22 cellular contexts compared by ENCODE assay signal in the genomic region with DNA sequence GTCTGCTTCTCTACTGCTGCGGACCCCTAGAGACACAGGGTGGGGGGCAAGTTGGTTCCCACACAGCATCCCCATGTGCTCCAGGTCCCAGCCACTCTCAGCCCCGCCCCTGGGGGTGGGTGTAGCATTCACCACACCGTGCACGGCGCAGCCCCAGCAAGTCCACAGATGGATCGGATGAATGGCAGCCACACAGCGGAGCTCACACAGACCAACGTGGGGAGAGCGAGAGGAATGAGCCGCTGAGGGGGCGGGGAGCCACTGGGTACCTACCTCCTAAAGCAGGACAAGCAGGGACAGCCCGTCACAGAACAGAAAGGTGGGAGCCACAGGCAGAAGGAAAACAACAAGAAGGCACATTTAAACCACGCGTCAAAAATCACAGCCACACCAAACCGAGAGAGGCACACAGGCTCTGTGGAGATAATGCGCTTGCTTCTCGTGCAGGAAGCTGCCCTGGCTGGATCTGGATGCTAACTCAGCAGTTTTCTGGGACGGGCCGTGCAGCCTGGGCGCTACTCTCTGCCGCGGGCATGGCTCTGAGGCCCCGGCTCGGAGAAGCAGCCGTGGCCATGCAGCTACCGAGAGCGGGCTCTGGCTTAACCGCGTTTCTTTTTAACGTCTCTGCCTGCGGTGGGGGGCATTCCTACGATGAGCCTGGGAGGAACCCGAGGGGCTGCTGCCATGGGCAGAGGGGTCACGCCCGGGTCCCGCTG.
A peak's percentile ranks its signal among the peaks of the same experiment; 100 is the strongest.
DNase-seq lines count a peak whose midpoint lies in the region; ATAC-seq, FAIRE-seq and TF ChIP-seq lines count a peak whose summit lies in the region.
"Had no signal": no experiment of that assay in that cellular context is flagged by ENCODE, and none has a peak within 500 bp of the region (broad histone marks: within the 10 kb centered on the region; RNA-seq: fewer than 3 reads in every experiment).

No MANE protein-coding gene starts in this region.

- DNase-seq in activated T-cell treated with anti-CD3 and anti-CD28 coated beads, Interleukin-2, amount 50 U/mL, for 72 hours = no peak
- no peak for DNase-seq in activated T-cell treated with anti-CD3 and anti-CD28 coated beads, Interleukin-2, amount 50 U/mL, for 1 hour
- DNase-seq in T-helper 17 cell = no peak
- DNase-seq in endodermal cell = peak; percentile 49
- DNase-seq in progenitor cell of endocrine pancreas (ENCODE audit: low spot score, unreplicated experiment) = no peak
- no peak for DNase-seq in T1000 (lab: John Stamatoyannopoulos, UW)
- no peak for DNase-seq in frontal cortex (ENCODE audit: low spot score in 2 of 2)
- DNase-seq: amygdala; BE2C; effector CD8-positive, alpha-beta T cell; mammary epithelial cell; MG63; NCI-H146; NCI-H526; ovary had no signal

- no peaks in the 10 kb centered on the region for H3K9me3 Mint-ChIP-seq in activated T-cell treated with anti-CD3 and anti-CD28 coated beads, Interleukin-2, amount 50 U/mL, for 72 hours
- H3K9me3 Mint-ChIP-seq in endodermal cell (no peaks in the 10 kb centered on the region), progenitor cell of endocrine pancreas (ENCODE audit: low read depth) (no peaks in the 10 kb centered on the region)
- H3K9me3 Mint-ChIP-seq: T-helper 1 cell treated with Interleukin-12 subunit alpha and Interleukin-12 subunit beta and Interleukin-4 antibody, amounts not matched to agents 30 μg/mL and 1 μg/mL, for 36 hours had no signal

- no peak overlapping the region for H3K27ac Mint-ChIP-seq in activated T-cell treated with anti-CD3 and anti-CD28 coated beads, Interleukin-2, amount 50 U/mL, for 72 hours
- no peak overlapping the region for H3K27ac Mint-ChIP-seq in T-helper 17 cell
- H3K27ac Mint-ChIP-seq in endodermal cell = no peak overlapping the region
- peak overlapping the region; percentile 26 for H3K27ac Mint-ChIP-seq in progenitor cell of endocrine pancreas
- H3K27ac Mint-ChIP-seq: T-helper 1 cell treated with Interleukin-12 subunit alpha and Interleukin-12 subunit beta and Interleukin-4 antibody, amounts not matched to agents 30 μg/mL and 1 μg/mL, for 36 hours had no signal

- H3K4me1 ChIP-seq in endodermal cell (ENCODE audit: control insufficient read depth, insufficient read depth, low read length) = no peaks in the 10 kb centered on the region

- WGBS in endodermal cell (ENCODE audit: insufficient coverage in 1 of 2, insufficient read length in 1 of 2), 2 experiments = 95 to 96% methylated on average over 33 to 36 of the region's 36 CpGs

- no peak for ATAC-seq in activated T-cell treated with anti-CD3 and anti-CD28 coated beads, Interleukin-2, amount 50 U/mL, for 72 hours (replicated peaks in 1 of 2)
- no peak for ATAC-seq in T-helper 17 cell
- ATAC-seq in HG02970 (IDR thresholded peaks at IDR 0.05; ENCODE audit: low FRiP score, unreplicated experiment) = no peak
- ATAC-seq: sciatic nerve had no signal

- H3K4me3 ChIP-seq in endodermal cell (ENCODE audit: low read length) = no peak overlapping the region
- H3K4me3 ChIP-seq: MG63, ovary had no signal

- no peak overlapping the region for H3K27ac ChIP-seq in endodermal cell (ENCODE audit: low read depth, low read length)
- H3K27ac ChIP-seq: ovary, upper lobe of left lung had no signal

- no peak for FAIRE-seq in frontal cortex (lab: Jason Lieb, UNC)
- FAIRE-seq: A204.1, D721Med, islet of Langerhans had no signal

- H3K9ac ChIP-seq in endodermal cell (ENCODE audit: extremely low read depth, low read length, poor library complexity, severe bottlenecking) = no peak overlapping the region

- H3K27me3 ChIP-seq in endodermal cell (ENCODE audit: control insufficient read depth, insufficient read depth, low read length, poor library complexity, severe bottlenecking) = no peaks in the 10 kb centered on the region
- H3K27me3 ChIP-seq: BE2C, MG63, ovary, upper lobe of left lung had no signal

- no peak for TF ChIP-seq CTCF in endodermal cell (conservative IDR thresholded peaks at IDR 0.05)
- no peak for TF ChIP-seq CTCF in progenitor cell of endocrine pancreas (IDR thresholded peaks at IDR 0.05; ENCODE audit: unreplicated experiment)

- H3K36me3 Mint-ChIP-seq in activated T-cell treated with anti-CD3 and anti-CD28 coated beads, Interleukin-2, amount 50 U/mL, for 72 hours (ENCODE audit: insufficient read depth in 2 of 2) = no peaks in the 10 kb centered on the region
- H3K36me3 Mint-ChIP-seq in T-helper 17 cell (ENCODE audit: low read depth) (peaks cover 2% of the 10 kb centered on the region), endodermal cell (ENCODE audit: low read depth) (peaks cover 4% of the 10 kb centered on the region), progenitor cell of endocrine pancreas (ENCODE audit: insufficient read depth) (peaks cover 9% of the 10 kb centered on the region)

- peak overlapping the region; percentile 15 to 20 for H3K4me3 Mint-ChIP-seq in activated T-cell treated with anti-CD3 and anti-CD28 coated beads, Interleukin-2, amount 50 U/mL, for 72 hours
- H3K4me3 Mint-ChIP-seq in T-helper 17 cell (peak overlapping the region; percentile 63), endodermal cell (no peak overlapping the region), progenitor cell of endocrine pancreas (ENCODE audit: low read depth) (no peak overlapping the region)
- H3K4me3 Mint-ChIP-seq: T-helper 1 cell treated with Interleukin-12 subunit alpha and Interleukin-12 subunit beta and Interleukin-4 antibody, amounts not matched to agents 30 μg/mL and 1 μg/mL, for 36 hours had no signal

- no peaks in the 10 kb centered on the region for H3K9me3 ChIP-seq in T-helper 17 cell (ENCODE audit: control insufficient read depth, low read length, poor library complexity, severe bottlenecking)
- H3K9me3 ChIP-seq in endodermal cell (ENCODE audit: control insufficient read depth, low read length) = no peaks in the 10 kb centered on the region
- H3K9me3 ChIP-seq: BE2C, MG63, ovary, upper lobe of left lung had no signal

- no peaks in the 10 kb centered on the region for H3K36me3 ChIP-seq in endodermal cell (ENCODE audit: control insufficient read depth, insufficient read depth, low read length)
- H3K36me3 ChIP-seq: ovary had no signal

- H3K27me3 Mint-ChIP-seq in activated T-cell treated with anti-CD3 and anti-CD28 coated beads, Interleukin-2, amount 50 U/mL, for 72 hours (ENCODE audit: low read depth) = no peaks in the 10 kb centered on the region
- no peaks in the 10 kb centered on the region for H3K27me3 Mint-ChIP-seq in T-helper 17 cell
- no peaks in the 10 kb centered on the region for H3K27me3 Mint-ChIP-seq in endodermal cell (ENCODE audit: insufficient read depth)
- no peaks in the 10 kb centered on the region for H3K27me3 Mint-ChIP-seq in progenitor cell of endocrine pancreas

- H3K4me1 Mint-ChIP-seq in activated T-cell treated with anti-CD3 and anti-CD28 coated beads, Interleukin-2, amount 50 U/mL, for 72 hours (ENCODE audit: low read depth) = no peaks in the 10 kb centered on the region
- peaks cover 3% of the 10 kb centered on the region for H3K4me1 Mint-ChIP-seq in T-helper 17 cell
- H3K4me1 Mint-ChIP-seq in endodermal cell = peaks cover 6% of the 10 kb centered on the region
- peaks cover 12% of the 10 kb centered on the region for H3K4me1 Mint-ChIP-seq in progenitor cell of endocrine pancreas (ENCODE audit: low read depth)

Comparison
In these comparisons a context has a peak if more than half of its experiments do, and no peak if none do; other contexts are left out.
1. H3K4me3 Mint-ChIP-seq: peak in activated T-cell treated with anti-CD3 and anti-CD28 coated beads, Interleukin-2, amount 50 U/mL, for 72 hours (2 of 2) and T-helper 17 cell (single experiment); none in endodermal cell (single experiment) and progenitor cell of endocrine pancreas (single experiment).